In genomic region chr7:101165958-101166602, GRCh38 we compare ENCODE assay signal across 9 cellular contexts. TPM values are rescaled to one million over a fixed set of nuclear protein-coding genes. Genes with fewer than 3 reads are reported as not detected.
DNase-seq lines count a peak whose midpoint lies in the region; ATAC-seq and TF ChIP-seq lines count a peak whose summit lies in the region.
"Had no signal": no experiment of that assay in that cellular context is flagged by ENCODE, and none has a peak within 500 bp of the region (broad histone marks: within the 10 kb centered on the region; RNA-seq: fewer than 3 reads in every experiment).

No MANE protein-coding gene starts in this region.

- POLR2A ChIA-PET in A673 (lab: Charles Lee; ENCODE audit: low non-redundant PET): interaction anchor here (0.6 kb wide), 1 partner anchor 46 kb away, joined by 7 read pairs; no protein-coding TSS in a partner anchor
- POLR2A ChIA-PET in activated CD8-positive, alpha-beta T cell treated with anti-CD3 and anti-CD28 coated beads, Interleukin-2, amount 10 ng/mL, durations not matched to agents 7 days and 5 days (lab: Charles Lee): no interaction called here

- no peak for ATAC-seq in activated CD8-positive, alpha-beta T cell treated with anti-CD3 and anti-CD28 coated beads, Interleukin-2, amount 10 ng/mL, durations not matched to agents 7 days and 5 days
- ATAC-seq in esophagus mucosa (no peak), GM21786 (IDR thresholded peaks at IDR 0.05; ENCODE audit: unreplicated experiment) (no peak), GM19467 (IDR thresholded peaks at IDR 0.05; ENCODE audit: unreplicated experiment) (no peak)

- WGBS in GM23248 (ENCODE audit: low coverage in 1 of 2, low lambda C conversion rate in 2 of 2, missing lambda C conversion rate in 2 of 2), 2 experiments: 1 to 2% methylated on average over 29 to 36 of the region's 36 CpGs

- DNase-seq in A673 (ENCODE audit: low spot score) (no peak), GM23248 (no peak), iPS-NIHi7 (ENCODE audit: extremely low spot score) (peak; percentile 18), OCI-M1 (lab: John Stamatoyannopoulos, UW) (no peak)
- no peak for DNase-seq in activated CD8-positive, alpha-beta T cell treated with anti-CD3 and anti-CD28 coated beads, Interleukin-2, amount 10 ng/mL, durations not matched to agents 7 days and 5 days

- H3K4me1 Mint-ChIP-seq in activated CD8-positive, alpha-beta T cell treated with anti-CD3 and anti-CD28 coated beads, Interleukin-2, amount 10 ng/mL, durations not matched to agents 7 days and 5 days (ENCODE audit: low read depth): peaks cover 54% of the 10 kb centered on the region

- no peak overlapping the region for H3K27ac Mint-ChIP-seq in activated CD8-positive, alpha-beta T cell treated with anti-CD3 and anti-CD28 coated beads, Interleukin-2, amount 10 ng/mL, durations not matched to agents 7 days and 5 days

- no peaks in the 10 kb centered on the region for H4K20me1 ChIP-seq in GM23248 (ENCODE audit: insufficient read depth)

- in situ Hi-C loops in GM23248 (cut with MboI): no loop called here

- H3K27ac ChIP-seq in A673 (ENCODE audit: low read depth, low read length, poor library complexity, severe bottlenecking) (no peak overlapping the region), GM23248 (no peak overlapping the region)

- H2AFZ ChIP-seq in GM23248: no peak overlapping the region

- H3K9me2 ChIP-seq in GM23248 (ENCODE audit: insufficient read depth): no peaks in the 10 kb centered on the region

- H3K27me3 ChIP-seq in A673 (replicated peaks; ENCODE audit: insufficient read depth, low read depth, low read length, poor library complexity): peaks cover 46% of the 10 kb centered on the region
- H3K27me3 ChIP-seq in GM23248 (replicated peaks; ENCODE audit: insufficient read depth): peaks cover 23% of the 10 kb centered on the region

- CTCF ChIA-PET in A673 (lab: Charles Lee): interaction anchor here (0.6 to 2.1 kb wide), 4 partner anchors 10 to 26 kb away, joined by 3 to 10 read pairs (median 5); no protein-coding TSS in a partner anchor
- CTCF ChIA-PET in activated CD8-positive, alpha-beta T cell treated with anti-CD3 and anti-CD28 coated beads, Interleukin-2, amount 10 ng/mL, durations not matched to agents 7 days and 5 days (lab: Charles Lee): interaction anchor here (1.5 to 1.9 kb wide), 3 partner anchors 8 to 26 kb away, joined by 5 to 14 read pairs (median 7); no protein-coding TSS in a partner anchor

- H3K36me3 ChIP-seq in A673 (ENCODE audit: insufficient read depth, low read length, poor library complexity, severe bottlenecking) (no peaks in the 10 kb centered on the region), GM23248 (ENCODE audit: low read depth) (no peaks in the 10 kb centered on the region)

- no peak overlapping the region for H3K9ac ChIP-seq in GM23248

- no peaks in the 10 kb centered on the region for H3K9me3 Mint-ChIP-seq in activated CD8-positive, alpha-beta T cell treated with anti-CD3 and anti-CD28 coated beads, Interleukin-2, amount 10 ng/mL, durations not matched to agents 7 days and 5 days (ENCODE audit: insufficient read depth)

- intact Hi-C loops in A673 (cut with micrococcal nuclease; ENCODE audit: unreplicated experiment): no loop called here

- BruUV-seq in A673 (replicated peaks; lab: Mats Ljungman, UMichigan): no TSS peak

- H3K9me3 ChIP-seq in A673 (ENCODE audit: low read depth, low read length, poor library complexity, severe bottlenecking): no peaks in the 10 kb centered on the region
- no peaks in the 10 kb centered on the region for H3K9me3 ChIP-seq in GM23248 (ENCODE audit: low read depth)

- H3K4me1 ChIP-seq in A673 (ENCODE audit: insufficient read depth, low read length, poor library complexity, severe bottlenecking) (peaks cover 59% of the 10 kb centered on the region), GM23248 (ENCODE audit: insufficient read depth) (0 out of 2 replicates have a peak, but pooled peaks cover 5% of the 10 kb centered on the region)

- peaks cover 60% of the 10 kb centered on the region for H3K27me3 Mint-ChIP-seq in activated CD8-positive, alpha-beta T cell treated with anti-CD3 and anti-CD28 coated beads, Interleukin-2, amount 10 ng/mL, durations not matched to agents 7 days and 5 days (ENCODE audit: low read depth)

- H3K4me3 ChIP-seq in A673 (ENCODE audit: low read depth, low read length, poor library complexity, severe bottlenecking) (peak overlapping the region; percentile 39), GM23248 (peak overlapping the region; percentile 58)

- peak overlapping the region; percentile 69 for H3K4me2 ChIP-seq in GM23248 (ENCODE audit: unreplicated experiment)

- H3K79me2 ChIP-seq in GM23248 (ENCODE audit: insufficient read depth): no peaks in the 10 kb centered on the region

- peaks cover 13% of the 10 kb centered on the region for H3F3A ChIP-seq in GM23248 (ENCODE audit: insufficient read depth)

- H3K4me3 Mint-ChIP-seq in activated CD8-positive, alpha-beta T cell treated with anti-CD3 and anti-CD28 coated beads, Interleukin-2, amount 10 ng/mL, durations not matched to agents 7 days and 5 days: peak overlapping the region; percentile 68

- peaks cover 2% of the 10 kb centered on the region for H3K36me3 Mint-ChIP-seq in activated CD8-positive, alpha-beta T cell treated with anti-CD3 and anti-CD28 coated beads, Interleukin-2, amount 10 ng/mL, durations not matched to agents 7 days and 5 days (ENCODE audit: low read depth)

- TF ChIP-seq CTCF in A673 (conservative IDR thresholded peaks at IDR 0.05; ENCODE audit: low read depth, low read length): no peak

RNA-seq across cellular contexts. Expression of gene VGF, which starts 0.7 kb away (rescaled TPM):
- 14.4 and 16.0 TPM in 2 replicates for total RNA-seq in A673 (2021)
- total RNA-seq in GM23248 (2014; rRNA removed; shearing (Covaris generic)): 0.89 TPM in 1 of 2 replicates, not detected in the other
- polyA plus RNA-seq in GM23248 (2016; fragmentation: Nextera tagmentation; extraction: Ambion mirVana): 0.11 TPM in 1 of 2 replicates, not detected in the other
- under 1 TPM; 0.29 to 0.53 TPM for total RNA-seq in activated CD8-positive, alpha-beta T cell treated with anti-CD3 and anti-CD28 coated beads, Interleukin-2, amount 10 ng/mL, durations not matched to agents 7 days and 5 days
- not detected for total RNA-seq in esophagus mucosa

RNA-seq across cellular contexts. Expression of gene AP1S1, which starts 11.8 kb away (rescaled TPM):
- total RNA-seq in A673 (2021): 71.3 and 79.0 TPM in 2 replicates
- 198 and 236 TPM in 2 replicates for total RNA-seq in GM23248 (2014; rRNA removed; shearing (Covaris generic))
- polyA plus RNA-seq in GM23248 (2016; fragmentation: Nextera tagmentation; extraction: Ambion mirVana): 37.4 and 38.2 TPM in 2 replicates
- total RNA-seq in activated CD8-positive, alpha-beta T cell treated with anti-CD3 and anti-CD28 coated beads, Interleukin-2, amount 10 ng/mL, durations not matched to agents 7 days and 5 days: 10 to 100 TPM; 46.2 to 48.9 TPM
- total RNA-seq in esophagus mucosa: 60.4 TPM

RNA-seq across cellular contexts. Expression of gene NAT16, which starts 14.0 kb away (rescaled TPM):
- not detected in 2 replicates for total RNA-seq in A673 (2021)
- total RNA-seq in GM23248 (2014; rRNA removed; shearing (Covaris generic)): not detected in 2 replicates
- not detected in 2 replicates for polyA plus RNA-seq in GM23248 (2016; fragmentation: Nextera tagmentation; extraction: Ambion mirVana)
- total RNA-seq in activated CD8-positive, alpha-beta T cell treated with anti-CD3 and anti-CD28 coated beads, Interleukin-2, amount 10 ng/mL, durations not matched to agents 7 days and 5 days: not detected
- not detected for total RNA-seq in esophagus mucosa
- total RNA-seq: activated CD8-positive, alpha-beta memory T cell treated with anti-CD3 and anti-CD28 coated beads for 36 hours had no signal

RNA-seq across cellular contexts. Expression of gene MOGAT3, which starts 34.8 kb away (rescaled TPM):
- total RNA-seq in A673 (2021): not detected in 2 replicates
- total RNA-seq in GM23248 (2014; rRNA removed; shearing (Covaris generic)): not detected in 2 replicates
- polyA plus RNA-seq in GM23248 (2016; fragmentation: Nextera tagmentation; extraction: Ambion mirVana): not detected in 2 replicates
- total RNA-seq in activated CD8-positive, alpha-beta T cell treated with anti-CD3 and anti-CD28 coated beads, Interleukin-2, amount 10 ng/mL, durations not matched to agents 7 days and 5 days: not detected
- not detected for total RNA-seq in esophagus mucosa
- total RNA-seq: activated CD8-positive, alpha-beta memory T cell treated with anti-CD3 and anti-CD28 coated beads for 36 hours had no signal

RNA-seq across cellular contexts. Expression of gene SERPINE1, which starts 39.2 kb away (rescaled TPM):
- total RNA-seq in A673 (2021) (4.7 and 5.3 TPM in 2 replicates), esophagus mucosa (5.3 TPM)
- total RNA-seq in GM23248 (2014; rRNA removed; shearing (Covaris generic)): 1,900 and 2,000 TPM in 2 replicates
- 1,537 and 1,563 TPM in 2 replicates for polyA plus RNA-seq in GM23248 (2016; fragmentation: Nextera tagmentation; extraction: Ambion mirVana)
- total RNA-seq in activated CD8-positive, alpha-beta T cell treated with anti-CD3 and anti-CD28 coated beads, Interleukin-2, amount 10 ng/mL, durations not matched to agents 7 days and 5 days: under 1 TPM; 0.47 to 0.58 TPM
